34 cellular contexts compared by ENCODE assay signal in the genomic region with DNA sequence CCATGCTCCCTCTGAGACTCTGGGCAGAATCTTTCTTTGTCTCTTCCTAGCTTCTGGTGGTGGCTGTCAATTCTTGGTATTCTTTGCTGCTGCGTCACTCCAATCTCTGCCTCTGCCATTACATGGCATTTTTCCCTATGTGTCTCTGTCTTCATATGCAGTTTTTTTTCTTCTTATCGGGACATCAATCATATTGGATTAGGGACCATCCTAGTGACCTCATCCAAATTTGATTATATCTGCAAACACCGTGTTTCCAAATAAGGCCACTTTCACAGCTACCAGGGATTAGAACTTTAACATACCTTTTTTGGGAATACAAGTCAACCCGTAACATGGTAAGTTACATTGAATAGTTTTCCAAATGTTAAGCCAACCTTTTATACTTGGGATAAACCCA.
"Had no signal": no experiment of that assay in that cellular context is flagged by ENCODE, and none has a peak within 500 bp of the region (broad histone marks: within the 10 kb centered on the region; RNA-seq: fewer than 3 reads in every experiment).

No MANE protein-coding gene starts in this region.

- H3K36me3 ChIP-seq: MG63 had no signal

- DNase-seq: Karpas-422, Kasumi-1, MG63, MM.1S, MV-4-11, NCI-H1048, NCI-H1092, NCI-H1092 treated with DMSO at 0.1 percent for 48 hours, NCI-H1105, NCI-H1105 treated with DMSO at 0.1 percent for 48 hours, NCI-H1417, NCI-H1417 treated with DMSO at 0.1 percent for 48 hours, NCI-H1436, NCI-H1436 treated with DMSO at 0.1 percent for 48 hours, NCI-H146, NCI-H1694, NCI-H1694 treated with DMSO at 0.1 percent for 48 hours, NCI-H187, NCI-H187 treated with DMSO at 0.1 percent for 48 hours, NCI-H1930, NCI-H2029, NCI-H2029 treated with DMSO at 0.1 percent for 48 hours, NCI-H2081, NCI-H2081 treated with DMSO at 0.1 percent for 48 hours, NCI-H2107, NCI-H2171, NCI-H2171 treated with DMSO at 0.1 percent for 48 hours, NCI-H2227 treated with DMSO at 0.1 percent for 48 hours, NCI-H226, NCI-H345, NCI-H446, NCI-H446 treated with DMSO at 0.1 percent for 48 hours, NCI-H510A had no signal

- H3K9ac ChIP-seq: KMS-11 had no signal

- H3K4me3 ChIP-seq: MG63 had no signal

- H3K27me3 ChIP-seq: MG63 had no signal

- H3K9me3 ChIP-seq: MG63 had no signal

- H3K27ac ChIP-seq: KMS-11 had no signal

- H3K4me2 ChIP-seq: KMS-11 had no signal
